ENCODE assay signal across 9 cellular contexts in genomic region chr7:106895246-106895864, GRCh38. TPM values are rescaled to one million over a fixed set of nuclear protein-coding genes. Genes with fewer than 3 reads are reported as not detected.
DNase-seq lines count a peak whose midpoint lies in the region; ATAC-seq and TF ChIP-seq lines count a peak whose summit lies in the region.
"Had no signal": no experiment of that assay in that cellular context is flagged by ENCODE, and none has a peak within 500 bp of the region (broad histone marks: within the 10 kb centered on the region; RNA-seq: fewer than 3 reads in every experiment).

No MANE protein-coding gene starts in this region.

- H3K27me3 ChIP-seq in BE2C = no peaks in the 10 kb centered on the region
- H3K27me3 ChIP-seq: left lung had no signal

- TF ChIP-seq CTCF in BE2C (IDR thresholded peaks at IDR 0.05; ENCODE audit: low read depth, low read length) = no peak

- H3K4me1 ChIP-seq in BE2C = no peaks in the 10 kb centered on the region

- peak; percentile 94 for ATAC-seq in GM18502 (IDR thresholded peaks at IDR 0.05; ENCODE audit: poor library complexity, unreplicated experiment)
- ATAC-seq in GM21390 (IDR thresholded peaks at IDR 0.05; ENCODE audit: unreplicated experiment) = peak; percentile 96
- peak; percentile 72 for ATAC-seq in HG03521 (IDR thresholded peaks at IDR 0.05; ENCODE audit: unreplicated experiment)
- peak; percentile 38 for ATAC-seq in esophagus mucosa
- ATAC-seq: left lung had no signal

- no peak for DNase-seq in NCI-H2196 treated with DMSO at 0.1 percent for 48 hours (lab: John Stamatoyannopoulos, UW; ENCODE audit: unreplicated experiment)
- DNase-seq in BE2C = no peak
- no peak for DNase-seq in NCI-H345 (lab: John Stamatoyannopoulos, UW)
- DNase-seq in NCI-H2029 (lab: John Stamatoyannopoulos, UW) = no peak

- H3K9me3 ChIP-seq in BE2C = no peaks in the 10 kb centered on the region
- H3K9me3 ChIP-seq: left lung had no signal

- no peak overlapping the region for H3K4me3 ChIP-seq in BE2C (ENCODE audit: low read depth, low read length)
- H3K4me3 ChIP-seq: left lung had no signal

- H3K36me3 ChIP-seq in BE2C = no peaks in the 10 kb centered on the region

RNA-seq across cellular contexts. Expression of gene PIK3CG, which starts 30.3 kb away (rescaled TPM):
- 0.56 TPM for total RNA-seq in esophagus mucosa
- polyA plus RNA-seq in BE2C (2012; ENCODE audit: insufficient read depth, insufficient read length, low read depth) = not detected

Comparison
In these comparisons a context has a peak if more than half of its experiments do, and no peak if none do; other contexts are left out.
1. ATAC-seq: peak in every context shown above with its lines; median percentile 96 in GM21390; 94 in GM18502; 72 in HG03521; 38 in esophagus mucosa.